ENCODE assay signal across 7 cellular contexts in genomic region chr5:132238169-132238744, GRCh38. TPM values are rescaled to one million over a fixed set of nuclear protein-coding genes. Genes with fewer than 3 reads are reported as not detected.
DNase-seq lines count a peak whose midpoint lies in the region; ATAC-seq, FAIRE-seq and TF ChIP-seq lines count a peak whose summit lies in the region.

No MANE protein-coding gene starts in this region.

- H3K4me3 ChIP-seq in naive thymus-derived CD4-positive, alpha-beta T cell (ENCODE audit: low read length) = no peak overlapping the region

- peak; percentile 77 for ATAC-seq in HG02870 (IDR thresholded peaks at IDR 0.05; ENCODE audit: unreplicated experiment)
- peak; percentile 90 for ATAC-seq in activated CD8-positive, alpha-beta T cell treated with anti-CD3 and anti-CD28 coated beads, Interleukin-2, amount 10 ng/mL, durations not matched to agents 7 days and 5 days
- ATAC-seq in naive thymus-derived CD4-positive, alpha-beta T cell = peak; percentile 70
- ATAC-seq in stimulated activated naive B cell treated with anti-CD40 and anti-IgM and Interleukin-4, amounts not matched to agents 10 μg/mL and 1 μg/mL and 100 μg/mL, for 72 hours (replicated peaks) = peak; percentile 90 to 95

- no peaks in the 10 kb centered on the region for H3K36me3 Mint-ChIP-seq in activated CD8-positive, alpha-beta T cell treated with anti-CD3 and anti-CD28 coated beads, Interleukin-2, amount 10 ng/mL, durations not matched to agents 7 days and 5 days (ENCODE audit: low read depth)
- peaks cover 0 to 4% (median 0%) of the 10 kb centered on the region in 5 donors for H3K36me3 Mint-ChIP-seq in naive thymus-derived CD4-positive, alpha-beta T cell
- peaks cover 3 to 5% of the 10 kb centered on the region in 2 donors for H3K36me3 Mint-ChIP-seq in stimulated activated naive B cell treated with anti-CD40 and anti-IgM and Interleukin-4, amounts not matched to agents 10 μg/mL and 1 μg/mL and 100 μg/mL, for 72 hours

- H3K27me3 Mint-ChIP-seq in activated CD8-positive, alpha-beta T cell treated with anti-CD3 and anti-CD28 coated beads, Interleukin-2, amount 10 ng/mL, durations not matched to agents 7 days and 5 days (ENCODE audit: low read depth) = peaks cover 2% of the 10 kb centered on the region
- peaks cover 0 to 21% (median 4%) of the 10 kb centered on the region in 5 donors for H3K27me3 Mint-ChIP-seq in naive thymus-derived CD4-positive, alpha-beta T cell
- peaks cover 0 to 6% of the 10 kb centered on the region in 2 donors for H3K27me3 Mint-ChIP-seq in stimulated activated naive B cell treated with anti-CD40 and anti-IgM and Interleukin-4, amounts not matched to agents 10 μg/mL and 1 μg/mL and 100 μg/mL, for 72 hours

- H3K4me3 Mint-ChIP-seq in activated CD8-positive, alpha-beta T cell treated with anti-CD3 and anti-CD28 coated beads, Interleukin-2, amount 10 ng/mL, durations not matched to agents 7 days and 5 days = no peak overlapping the region
- no peak overlapping the region for H3K4me3 Mint-ChIP-seq in naive thymus-derived CD4-positive, alpha-beta T cell
- H3K4me3 Mint-ChIP-seq in stimulated activated naive B cell treated with anti-CD40 and anti-IgM and Interleukin-4, amounts not matched to agents 10 μg/mL and 1 μg/mL and 100 μg/mL, for 72 hours = no peak overlapping the region

- H3K4me1 ChIP-seq in naive thymus-derived CD4-positive, alpha-beta T cell (ENCODE audit: control insufficient read depth in 2 of 2, insufficient read depth in 2 of 2, low read length in 2 of 2) = no peaks in the 10 kb centered on the region

- H3K9me3 ChIP-seq in naive thymus-derived CD4-positive, alpha-beta T cell (ENCODE audit: control insufficient read depth in 2 of 3, low read length in 3 of 3) = peaks cover 0 to 2% (median 0%) of the 10 kb centered on the region in 3 experiments

- intact Hi-C loops in naive thymus-derived CD4-positive, alpha-beta T cell (cut with micrococcal nuclease) = loop anchor here in 1 of 2 donors (2.0 to 10.0 kb wide), 3 partner anchors 127 to 267 kb away; partner anchors contain the start of gene SLC22A5

- no peaks in the 10 kb centered on the region for H3K36me3 ChIP-seq in naive thymus-derived CD4-positive, alpha-beta T cell (ENCODE audit: control insufficient read depth in 2 of 3, insufficient read depth in 3 of 3, low read length in 3 of 3)

- no peak for DNase-seq in GM12891 (ENCODE audit: insufficient read length, low spot score)
- peak; percentile 6 for DNase-seq in NCI-H345 treated with DMSO at 0.1 percent for 48 hours (lab: John Stamatoyannopoulos, UW; ENCODE audit: unreplicated experiment)
- peak; percentile 87 for DNase-seq in activated CD8-positive, alpha-beta T cell treated with anti-CD3 and anti-CD28 coated beads, Interleukin-2, amount 10 ng/mL, durations not matched to agents 7 days and 5 days
- DNase-seq in effector CD8-positive, alpha-beta T cell (lab: John Stamatoyannopoulos, UW) = peak; percentile 36
- DNase-seq in naive thymus-derived CD4-positive, alpha-beta T cell = peak in 8 of 9 donors; percentile 34 to 76 (median 44)
- peak; percentile 72 for DNase-seq in stimulated activated naive B cell treated with anti-CD40 and anti-IgM and Interleukin-4, amounts not matched to agents 10 μg/mL and 1 μg/mL and 100 μg/mL, for 72 hours

- no peak overlapping the region for H3K27ac ChIP-seq in naive thymus-derived CD4-positive, alpha-beta T cell (ENCODE audit: low read depth, low read length)

- H3K27ac Mint-ChIP-seq in activated CD8-positive, alpha-beta T cell treated with anti-CD3 and anti-CD28 coated beads, Interleukin-2, amount 10 ng/mL, durations not matched to agents 7 days and 5 days = no peak overlapping the region
- H3K27ac Mint-ChIP-seq in naive thymus-derived CD4-positive, alpha-beta T cell = no peak overlapping the region
- no peak overlapping the region for H3K27ac Mint-ChIP-seq in stimulated activated naive B cell treated with anti-CD40 and anti-IgM and Interleukin-4, amounts not matched to agents 10 μg/mL and 1 μg/mL and 100 μg/mL, for 72 hours

- peaks cover 2% of the 10 kb centered on the region for H3K4me1 Mint-ChIP-seq in activated CD8-positive, alpha-beta T cell treated with anti-CD3 and anti-CD28 coated beads, Interleukin-2, amount 10 ng/mL, durations not matched to agents 7 days and 5 days (ENCODE audit: low read depth)
- peaks cover 0 to 2% (median 0%) of the 10 kb centered on the region in 7 donors for H3K4me1 Mint-ChIP-seq in naive thymus-derived CD4-positive, alpha-beta T cell
- H3K4me1 Mint-ChIP-seq in stimulated activated naive B cell treated with anti-CD40 and anti-IgM and Interleukin-4, amounts not matched to agents 10 μg/mL and 1 μg/mL and 100 μg/mL, for 72 hours = peaks cover 0 to 4% of the 10 kb centered on the region in 2 donors

- H3K9me3 Mint-ChIP-seq in activated CD8-positive, alpha-beta T cell treated with anti-CD3 and anti-CD28 coated beads, Interleukin-2, amount 10 ng/mL, durations not matched to agents 7 days and 5 days (ENCODE audit: insufficient read depth) = no peaks in the 10 kb centered on the region
- H3K9me3 Mint-ChIP-seq in naive thymus-derived CD4-positive, alpha-beta T cell = peaks cover under 1 to 23% (median 11%) of the 10 kb centered on the region in 11 donors
- peaks cover under 1 to 2% of the 10 kb centered on the region in 2 donors for H3K9me3 Mint-ChIP-seq in stimulated activated naive B cell treated with anti-CD40 and anti-IgM and Interleukin-4, amounts not matched to agents 10 μg/mL and 1 μg/mL and 100 μg/mL, for 72 hours

- no peak for TF ChIP-seq POLR2A in GM12891 (IDR thresholded peaks at IDR 0.05; ENCODE audit: low read depth, low read length)

- H3K27me3 ChIP-seq in naive thymus-derived CD4-positive, alpha-beta T cell (ENCODE audit: control insufficient read depth in 2 of 2, insufficient read depth in 2 of 2, low read length in 2 of 2) = no peaks in the 10 kb centered on the region

- POLR2A ChIA-PET in activated CD8-positive, alpha-beta T cell treated with anti-CD3 and anti-CD28 coated beads, Interleukin-2, amount 10 ng/mL, durations not matched to agents 7 days and 5 days (lab: Charles Lee) = no interaction called here
- POLR2A ChIA-PET in naive thymus-derived CD4-positive, alpha-beta T cell (lab: Charles Lee) = no interaction called here

- FAIRE-seq in GM12891 (lab: Jason Lieb, UNC) = peak; percentile 77

- CTCF ChIA-PET in activated CD8-positive, alpha-beta T cell treated with anti-CD3 and anti-CD28 coated beads, Interleukin-2, amount 10 ng/mL, durations not matched to agents 7 days and 5 days (lab: Charles Lee) = interaction anchor here (0.6 to 3.9 kb wide), 53 partner anchors 9 to 434 kb away, joined by 3 to 31 read pairs (median 5); partner anchors contain the start of genes P4HA2 and SLC22A5
- CTCF ChIA-PET in naive thymus-derived CD4-positive, alpha-beta T cell (lab: Charles Lee) = interaction anchor here (0.6 to 2.5 kb wide), 11 partner anchors 9 to 262 kb away, joined by 3 to 9 read pairs (median 3); no protein-coding TSS in a partner anchor

TF ChIP-seq in GM12891, 5 proteins besides CTCF, POLR2A, EP300 and RAD21:
- no peak for TF ChIP-seq SPI1 (IDR thresholded peaks at IDR 0.05; ENCODE audit: low read depth, low read length)
- no peak for TF ChIP-seq TAF1 (IDR thresholded peaks at IDR 0.05; ENCODE audit: low read depth, low read length)
- TF ChIP-seq POLR2AphosphoS5 (IDR thresholded peaks at IDR 0.05; ENCODE audit: low read depth, low read length) = no peak
- TF ChIP-seq POU2F2 (IDR thresholded peaks at IDR 0.05; ENCODE audit: low read depth, low read length) = no peak
- no peak for TF ChIP-seq PAX5 (IDR thresholded peaks at IDR 0.05; ENCODE audit: insufficient read depth, low read length, severe bottlenecking)

RNA-seq across cellular contexts. Expression of gene P4HA2, which starts 10.6 kb away (rescaled TPM):
- 17.0 TPM for polyA plus RNA-seq in GM12891 (2012; ENCODE audit: low read depth, missing spikeins)
- 10 to 100 TPM; 11.4 to 13.5 TPM for total RNA-seq in activated CD8-positive, alpha-beta T cell treated with anti-CD3 and anti-CD28 coated beads, Interleukin-2, amount 10 ng/mL, durations not matched to agents 7 days and 5 days
- 10 to 100 TPM in 1 of 5 experiments, 1 to 10 TPM in 1, under 1 TPM in 2, not detected in 1; 0.30 to 23.9 (median 0.99) TPM for total RNA-seq in naive thymus-derived CD4-positive, alpha-beta T cell
- not detected for polyA plus RNA-seq in naive thymus-derived CD4-positive, alpha-beta T cell

RNA-seq across cellular contexts. Expression of gene PDLIM4, which starts 19.2 kb away (rescaled TPM):
- polyA plus RNA-seq in GM12891 (2012; ENCODE audit: low read depth, missing spikeins) = 0.74 TPM
- total RNA-seq in activated CD8-positive, alpha-beta T cell treated with anti-CD3 and anti-CD28 coated beads, Interleukin-2, amount 10 ng/mL, durations not matched to agents 7 days and 5 days = not detected
- under 1 TPM in 1 of 5 experiments, not detected in 4; 0.99 TPM for total RNA-seq in naive thymus-derived CD4-positive, alpha-beta T cell
- not detected for polyA plus RNA-seq in naive thymus-derived CD4-positive, alpha-beta T cell

RNA-seq across cellular contexts. Expression of gene SLC22A4, which starts 55.9 kb away (rescaled TPM):
- polyA plus RNA-seq in GM12891 (2012; ENCODE audit: low read depth, missing spikeins) = not detected
- not detected for total RNA-seq in activated CD8-positive, alpha-beta T cell treated with anti-CD3 and anti-CD28 coated beads, Interleukin-2, amount 10 ng/mL, durations not matched to agents 7 days and 5 days
- 1 to 10 TPM in 2 of 5 experiments, under 1 TPM in 1, not detected in 2; 0.29 to 7.5 (median 1.1) TPM for total RNA-seq in naive thymus-derived CD4-positive, alpha-beta T cell
- polyA plus RNA-seq in naive thymus-derived CD4-positive, alpha-beta T cell = not detected
